ENCODE assay signal across 1 cellular context in the genomic region with DNA sequence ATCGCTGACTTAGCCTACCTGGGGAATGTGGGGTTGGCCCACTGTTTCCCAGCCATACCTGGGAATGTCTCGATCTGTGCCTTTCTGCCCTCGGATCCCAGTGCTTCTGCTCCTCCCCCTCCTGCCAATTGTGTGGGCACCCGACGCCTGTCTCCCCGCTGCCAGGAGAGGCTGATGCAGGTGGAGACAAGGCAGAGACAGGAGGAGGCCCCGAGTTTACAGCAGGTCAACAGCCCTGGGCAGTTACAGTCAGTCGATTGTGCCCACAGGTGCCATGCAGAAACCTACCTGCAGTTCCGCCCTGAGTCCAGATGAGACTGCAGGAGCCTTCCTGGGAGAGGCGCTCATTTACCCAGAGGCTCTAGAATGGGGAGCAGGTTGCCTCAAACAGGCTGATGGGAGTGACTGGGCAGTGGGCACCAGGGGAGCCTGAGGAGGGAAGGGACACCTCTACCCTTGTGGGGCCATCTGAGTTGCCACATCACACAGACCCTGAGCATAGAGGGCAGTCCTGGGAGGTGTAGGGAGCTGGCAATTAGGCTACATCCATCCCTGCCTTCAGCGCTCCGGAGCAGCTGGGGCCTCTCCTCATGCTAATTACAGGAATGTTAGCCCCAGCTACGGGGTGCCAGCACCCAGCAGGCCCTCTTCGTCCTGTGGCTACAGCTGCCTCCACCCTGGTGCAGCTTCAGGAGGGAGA.
TF ChIP-seq lines count a peak whose summit lies in the region.

No MANE protein-coding gene starts in this region.

TF ChIP-seq in H1, 55 proteins besides CTCF, POLR2A, EP300 and RAD21:
- no peak for TF ChIP-seq CEBPB (IDR thresholded peaks at IDR 0.05; ENCODE audit: low read depth, low read length)
- TF ChIP-seq SRF (IDR thresholded peaks at IDR 0.05; ENCODE audit: low read depth, low read length): no peak
- TF ChIP-seq RNF2 (IDR thresholded peaks at IDR 0.05; ENCODE audit: borderline replicate concordance, low read depth, low read length, missing control alignments, poor library complexity, severe bottlenecking): no peak
